31 cellular contexts compared by ENCODE assay signal in the genomic region with DNA sequence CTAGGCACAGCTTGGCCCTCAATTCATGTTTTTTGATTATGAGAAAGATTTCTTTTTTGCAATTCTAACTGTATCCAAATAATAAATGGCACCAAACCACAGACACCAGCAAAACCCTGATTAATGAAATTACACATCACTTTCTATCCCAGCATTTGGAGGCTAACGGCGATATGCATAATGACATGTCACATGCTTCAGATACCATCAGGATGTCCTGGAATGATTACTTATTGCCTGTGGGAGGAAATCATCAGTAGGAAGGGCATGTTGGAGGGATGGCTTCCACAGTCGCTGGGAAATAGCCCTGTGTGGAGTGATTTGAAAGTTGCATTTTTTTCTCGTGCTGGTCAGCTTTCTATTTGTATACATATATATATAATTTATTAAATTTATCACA.
"Had no signal": no experiment of that assay in that cellular context is flagged by ENCODE, and none has a peak within 500 bp of the region (broad histone marks: within the 10 kb centered on the region; RNA-seq: fewer than 3 reads in every experiment).

No MANE protein-coding gene starts in this region.

- H3K27me3 ChIP-seq: adrenal gland, ascending aorta, body of pancreas, brain microvascular endothelial cell, cardiac muscle cell had no signal

- H3K27ac ChIP-seq: adrenal gland, ascending aorta, body of pancreas, brain microvascular endothelial cell, breast epithelium, cardiac muscle cell had no signal

- H3K4me1 ChIP-seq: adrenal gland, ascending aorta, breast epithelium had no signal

- H3K9me3 ChIP-seq: adrenal gland, ascending aorta, body of pancreas, breast epithelium had no signal

- DNase-seq: activated effector memory CD4-positive, alpha-beta T cell treated with anti-CD3 and anti-CD28 coated beads, Interleukin-2, amount 50 U/mL, for 16 hours; activated effector memory CD4-positive, alpha-beta T cell treated with Interleukin-2 at 50 U/mL for 16 hours; activated gamma-delta T cell; activated gamma-delta T cell treated with Interleukin-2 at 50 U/mL for 16 hours; activated naive CD4-positive, alpha-beta T cell; activated naive CD4-positive, alpha-beta T cell treated with anti-CD3 and anti-CD28 coated beads for 36 hours; activated naive CD4-positive, alpha-beta T cell treated with anti-CD3 and anti-CD28 coated beads, Interleukin-2, amount 10 ng/mL, durations not matched to agents 7 days and 5 days; activated naive CD4-positive, alpha-beta T cell treated with anti-CD3 and anti-CD28 coated beads, Interleukin-2, amount 50 U/mL, for 16 hours; activated naive CD4-positive, alpha-beta T cell treated with Interleukin-2 at 50 U/mL for 16 hours; activated naive CD8-positive, alpha-beta T cell treated with anti-CD3 and anti-CD28 coated beads for 36 hours; activated naive CD8-positive, alpha-beta T cell treated with anti-CD3 and anti-CD28 coated beads, Interleukin-2, amount 10 ng/mL, durations not matched to agents 7 days and 5 days; activated naive CD8-positive, alpha-beta T cell treated with anti-CD3 and anti-CD28 coated beads, Interleukin-2, amount 50 U/mL, for 24 hours; activated T-cell treated with anti-CD3 and anti-CD28 coated beads, Interleukin-2, amount 50 U/mL, for 24 hours; activated T-cell treated with anti-CD3 and anti-CD28 coated beads, Interleukin-2, amount 50 U/mL, for 4 hours; activated T-cell treated with anti-CD3 and anti-CD28 coated beads, Interleukin-2, amount 50 U/mL, for 48 hours; activated T-cell treated with anti-CD3 and anti-CD28 coated beads, Interleukin-2, amount 50 U/mL, for 72 hours; adrenal gland; amniotic stem cell; amygdala; anterior cingulate cortex; aorta; body of pancreas; brain microvascular endothelial cell; caudate nucleus; central memory CD4-positive, alpha-beta T cell; cerebellar nuclear complex had no signal

- H3K4me3 ChIP-seq: adrenal gland, ascending aorta, body of pancreas, breast epithelium, cardiac muscle cell had no signal

- ATAC-seq: activated naive CD4-positive, alpha-beta T cell treated with anti-CD3 and anti-CD28 coated beads, Interleukin-2, amount 50 U/mL, for 72 hours; activated naive CD8-positive, alpha-beta T cell treated with anti-CD3 and anti-CD28 coated beads, Interleukin-2, amount 50 U/mL, for 24 hours; activated T-cell treated with anti-CD3 and anti-CD28 coated beads, Interleukin-2, amount 50 U/mL, for 4 hours; activated T-cell treated with anti-CD3 and anti-CD28 coated beads, Interleukin-2, amount 50 U/mL, for 72 hours; activated T-helper 17 cell treated with anti-CD3 and anti-CD28 coated beads, Interleukin-2, amount 50 U/mL, for 72 hours; body of pancreas had no signal

- H3K36me3 ChIP-seq: adrenal gland, ascending aorta, brain microvascular endothelial cell, breast epithelium, cardiac muscle cell had no signal
